ENCODE assay signal across 16 cellular contexts in the genomic region with DNA sequence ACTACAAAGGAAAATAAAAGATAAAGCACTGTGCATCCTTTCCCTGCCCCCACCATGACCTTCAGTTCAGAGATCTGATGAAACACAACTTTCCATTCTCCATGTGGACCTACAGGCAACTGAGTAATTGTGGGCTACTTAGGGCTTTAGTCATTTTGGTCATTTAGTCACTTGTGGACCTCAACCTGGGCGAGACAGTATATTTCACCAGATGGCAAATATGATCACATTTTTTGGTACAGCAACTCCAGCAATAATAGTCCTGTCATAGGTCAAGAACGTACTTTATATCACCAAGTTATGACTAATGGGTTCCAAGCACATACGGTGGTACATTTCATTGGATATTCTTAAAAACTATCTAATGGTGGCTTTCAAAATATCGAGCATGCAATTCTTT.
A peak's percentile ranks its signal among the peaks of the same experiment; 100 is the strongest.
DNase-seq lines count a peak whose midpoint lies in the region; ATAC-seq and TF ChIP-seq lines count a peak whose summit lies in the region.
"Had no signal": no experiment of that assay in that cellular context is flagged by ENCODE, and none has a peak within 500 bp of the region (broad histone marks: within the 10 kb centered on the region; RNA-seq: fewer than 3 reads in every experiment).

No MANE protein-coding gene starts in this region.

- H3K36me3 Mint-ChIP-seq in neural progenitor cell = no peaks in the 10 kb centered on the region
- H3K36me3 Mint-ChIP-seq: immature natural killer cell had no signal

- H3F3A ChIP-seq in SK-N-SH (replicated peaks; ENCODE audit: insufficient read depth) (peaks cover 38% of the 10 kb centered on the region), PC-3 (ENCODE audit: low read length, unreplicated experiment) (no peaks in the 10 kb centered on the region), neural progenitor cell (ENCODE audit: low read depth) (no peaks in the 10 kb centered on the region)

- H3K27me3 ChIP-seq in SK-N-SH (ENCODE audit: insufficient read depth) (no peaks in the 10 kb centered on the region), PC-3 (ENCODE audit: low read length) (no peaks in the 10 kb centered on the region), fibroblast of lung (ENCODE audit: control insufficient read depth, insufficient read depth, low read length) (no peaks in the 10 kb centered on the region), aorta (ENCODE audit: control insufficient read depth in 1 of 2, insufficient read depth in 2 of 2, low read length in 1 of 2) (no peaks in the 10 kb centered on the region), neural progenitor cell (no peaks in the 10 kb centered on the region)
- H3K27me3 ChIP-seq: dorsolateral prefrontal cortex had no signal

- TF ChIP-seq EP300 in SK-N-SH (IDR thresholded peaks at IDR 0.05; ENCODE audit: borderline replicate concordance in 1 of 2, low read depth in 1 of 2, low read length in 1 of 2) = peak in 1 of 2 experiments; percentile 42; a peak in 1 of 4 replicates

- H3K9me3 ChIP-seq in SK-N-SH = no peaks in the 10 kb centered on the region
- no peaks in the 10 kb centered on the region for H3K9me3 ChIP-seq in PC-3 (ENCODE audit: low read length)
- no peaks in the 10 kb centered on the region for H3K9me3 ChIP-seq in fibroblast of lung (ENCODE audit: control insufficient read depth, insufficient read depth, low read depth, low read length)
- no peaks in the 10 kb centered on the region for H3K9me3 ChIP-seq in aorta (ENCODE audit: control insufficient read depth, low read length)
- H3K9me3 ChIP-seq in neural progenitor cell (ENCODE audit: low read depth) = no peaks in the 10 kb centered on the region

- H3K27me3 Mint-ChIP-seq in neural progenitor cell (ENCODE audit: insufficient read depth, low read depth) = no peaks in the 10 kb centered on the region

- ATAC-seq in SK-N-SH treated with all-trans-retinoic acid at 6 μM for 48 hours = no peak; the same call in 2 of the 3 replicates
- ATAC-seq in PC-3 = no peak; the same call in 1 of the 2 replicates
- no peak for ATAC-seq in aorta (ENCODE audit: low FRiP score)
- ATAC-seq: activated T-cell treated with anti-CD3 and anti-CD28 coated beads, Interleukin-2, amount 50 U/mL, for 4 hours had no signal

- H2AFZ ChIP-seq in SK-N-SH (ENCODE audit: low read depth) (no peak overlapping the region), PC-3 (ENCODE audit: low read length) (no peak overlapping the region), fibroblast of lung (ENCODE audit: low read length) (no peak overlapping the region), neural progenitor cell (replicated peaks) (no peak overlapping the region)

- TF ChIP-seq CTCF in SK-N-SH (IDR thresholded peaks at IDR 0.05) = no peak
- TF ChIP-seq CTCF in PC-3 (conservative IDR thresholded peaks at IDR 0.05; ENCODE audit: low read depth, low read length) = no peak
- no peak for TF ChIP-seq CTCF in fibroblast of lung (conservative IDR thresholded peaks at IDR 0.05 in 1 of 2, IDR thresholded peaks at IDR 0.05 in 1 of 2; ENCODE audit: low read depth in 1 of 2, low read length in 2 of 2)
- TF ChIP-seq CTCF in neural progenitor cell (IDR thresholded peaks at IDR 0.05) = no peak

- 69% methylated on average over 4 of the region's 4 CpGs for WGBS in SK-N-SH (ENCODE audit: low lambda C conversion rate)
- 88 to 90% methylated on average over 4 of the region's 4 CpGs for whole genome bisulfite sequencing in aorta, 2 donors

- H3K36me3 ChIP-seq in SK-N-SH (replicated peaks in 1 of 2; ENCODE audit: control insufficient read depth in 1 of 2, insufficient read depth in 2 of 2, low read length in 1 of 2) (peaks cover 0 to 4% of the 10 kb centered on the region in 2 experiments), PC-3 (ENCODE audit: low read depth, low read length) (no peaks in the 10 kb centered on the region), fibroblast of lung (ENCODE audit: control insufficient read depth, insufficient read depth, low read length) (no peaks in the 10 kb centered on the region), aorta (ENCODE audit: control insufficient read depth in 1 of 2, insufficient read depth in 2 of 2, low read length in 1 of 2) (no peaks in the 10 kb centered on the region), neural progenitor cell (no peaks in the 10 kb centered on the region)

- H3K4me2 ChIP-seq in SK-N-SH (no peak overlapping the region), PC-3 (ENCODE audit: low read length) (peak overlapping the region; percentile 35; the same call in 1 of the 2 replicates), fibroblast of lung (ENCODE audit: extremely low read depth, insufficient read depth, low read length) (no peak overlapping the region), neural progenitor cell (no peak overlapping the region)

- intact Hi-C loops in PC-3 (cut with micrococcal nuclease) = no loop called here
- intact Hi-C loops in aorta (cut with DNase I) = loop anchor here in 1 of 2 donors (5.0 kb wide), 1 partner anchor 137 kb away; no protein-coding TSS in a partner anchor

- H3K79me2 ChIP-seq in SK-N-SH (ENCODE audit: insufficient read depth) (peaks cover 59% of the 10 kb centered on the region), PC-3 (ENCODE audit: low read length) (no peaks in the 10 kb centered on the region), fibroblast of lung (ENCODE audit: control insufficient read depth, insufficient read depth, low read length) (peaks cover 16% of the 10 kb centered on the region), neural progenitor cell (ENCODE audit: low read depth) (no peaks in the 10 kb centered on the region)

- TF ChIP-seq RAD21 in SK-N-SH (IDR thresholded peaks at IDR 0.05; ENCODE audit: low read length) = no peak

- H3K9me2 ChIP-seq in SK-N-SH = no peaks in the 10 kb centered on the region
- no peaks in the 10 kb centered on the region for H3K9me2 ChIP-seq in PC-3 (replicated peaks; ENCODE audit: low read length)

- CTCF ChIA-PET in SK-N-SH (lab: Yijun Ruan, JAX) (no interaction called here), PC-3 (lab: Charles Lee) (no interaction called here)

- no TSS peak for BruUV-seq in PC-3 (replicated peaks; lab: Mats Ljungman, UMichigan)

- no peak overlapping the region for H3K27ac Mint-ChIP-seq in neural progenitor cell
- H3K27ac Mint-ChIP-seq: immature natural killer cell had no signal

- no peak overlapping the region for H3K9ac ChIP-seq in SK-N-SH
- no peak overlapping the region for H3K9ac ChIP-seq in PC-3 (ENCODE audit: low read length)
- H3K9ac ChIP-seq in fibroblast of lung (ENCODE audit: insufficient read depth, low read length) = no peak overlapping the region
- no peak overlapping the region for H3K9ac ChIP-seq in neural progenitor cell

- no peak for DNase-seq in SK-N-SH
- DNase-seq in PC-3 = peak; percentile 73
- peak; percentile 60 to 89 for DNase-seq in fibroblast of lung (ENCODE audit: low read depth in 2 of 2)
- DNase-seq in aorta = no peak
- DNase-seq in stimulated activated CD4-positive, alpha-beta T cell treated with anti-CD3 and anti-CD28 coated beads, Interleukin-4, amount 100 ng/mL, for 1 hour = no peak
- DNase-seq in DMS79 (lab: John Stamatoyannopoulos, UW) = no peak
- no peak for DNase-seq in neural progenitor cell (ENCODE audit: low spot score)
- DNase-seq: activated CD4-positive, alpha-beta T cell treated with anti-CD3 and anti-CD28 coated beads, Interleukin-2, amount 50 U/mL, for 1 hour; activated T-cell treated with anti-CD3 and anti-CD28 coated beads, Interleukin-2, amount 50 U/mL, for 4 hours; dorsolateral prefrontal cortex; immature natural killer cell; midbrain; NCI-H1694 treated with DMSO at 0.1 percent for 48 hours; NCI-H748 treated with DMSO at 0.1 percent for 48 hours; T-helper 9 cell had no signal

- H3K9me3 Mint-ChIP-seq in neural progenitor cell = no peaks in the 10 kb centered on the region

- peak overlapping the region in 1 of 2 experiments; percentile 73; a peak in 2 of 4 replicates for H3K27ac ChIP-seq in SK-N-SH (ENCODE audit: low read depth in 2 of 2, low read length in 1 of 2)
- peak overlapping the region; percentile 25; the same call in 1 of the 2 replicates for H3K27ac ChIP-seq in PC-3 (ENCODE audit: low read length)
- no peak overlapping the region for H3K27ac ChIP-seq in fibroblast of lung (ENCODE audit: insufficient read depth, low read length)
- peak overlapping the region; percentile 14 to 36 for H3K27ac ChIP-seq in aorta (ENCODE audit: low read depth in 1 of 2, low read length in 2 of 2)
- H3K27ac ChIP-seq in neural progenitor cell = no peak overlapping the region
- H3K27ac ChIP-seq: dorsolateral prefrontal cortex had no signal

- no peak overlapping the region for H3K4me3 ChIP-seq in SK-N-SH (ENCODE audit: low read depth in 2 of 2, low read length in 1 of 2)
- H3K4me3 ChIP-seq in PC-3 (ENCODE audit: low read length) = no peak overlapping the region
- no peak overlapping the region for H3K4me3 ChIP-seq in fibroblast of lung (replicated peaks in 1 of 4; ENCODE audit: control extremely low read depth in 1 of 4, insufficient read depth in 1 of 4, low read depth in 3 of 4, low read length in 4 of 4)
- no peak overlapping the region for H3K4me3 ChIP-seq in aorta (ENCODE audit: low read length in 2 of 2)
- H3K4me3 ChIP-seq in neural progenitor cell = no peak overlapping the region

- H4K20me1 ChIP-seq in SK-N-SH (ENCODE audit: insufficient read depth) (no peaks in the 10 kb centered on the region), PC-3 (ENCODE audit: low read length) (no peaks in the 10 kb centered on the region), fibroblast of lung (ENCODE audit: control insufficient read depth, extremely low read depth, insufficient read depth, low read length) (no peaks in the 10 kb centered on the region), neural progenitor cell (ENCODE audit: low read depth) (no peaks in the 10 kb centered on the region)

- H3K4me1 ChIP-seq in SK-N-SH (ENCODE audit: control insufficient read depth in 1 of 2, insufficient read depth in 2 of 2, low read depth in 1 of 2, low read length in 1 of 2) = peaks cover 0 to 12% of the 10 kb centered on the region in 2 experiments; a peak in 2 of 4 replicates
- peaks cover 20% of the 10 kb centered on the region; the same call in 1 of the 2 replicates for H3K4me1 ChIP-seq in PC-3 (ENCODE audit: insufficient read depth, low read length)
- H3K4me1 ChIP-seq in fibroblast of lung (ENCODE audit: control insufficient read depth, extremely low read depth, insufficient read depth, low read length) = peaks cover 2% of the 10 kb centered on the region
- H3K4me1 ChIP-seq in aorta (ENCODE audit: control insufficient read depth in 1 of 2, insufficient read depth in 2 of 2, low read length in 2 of 2) = no peaks in the 10 kb centered on the region
- H3K4me1 ChIP-seq in neural progenitor cell = no peaks in the 10 kb centered on the region

- POLR2A ChIA-PET in SK-N-SH (lab: Yijun Ruan, JAX) = no interaction called here
- POLR2A ChIA-PET in PC-3 (lab: Charles Lee; ENCODE audit: unreplicated experiment) = no interaction called here

- H3K4me1 Mint-ChIP-seq in neural progenitor cell = no peaks in the 10 kb centered on the region
- H3K4me1 Mint-ChIP-seq: immature natural killer cell had no signal

- H3K4me3 Mint-ChIP-seq in neural progenitor cell = no peak overlapping the region
- H3K4me3 Mint-ChIP-seq: activated T-cell treated with anti-CD3 and anti-CD28 coated beads, Interleukin-2, amount 50 U/mL, for 4 hours; immature natural killer cell had no signal

TF ChIP-seq in SK-N-SH, 30 proteins besides CTCF, POLR2A, EP300 and RAD21 (continues in another document):
- no peak for TF ChIP-seq POLR2AphosphoS5 (IDR thresholded peaks at IDR 0.05; ENCODE audit: low read depth, low read length)

TF ChIP-seq in SK-N-SH treated with all-trans-retinoic acid at 6 μM for 48 hours, 23 proteins besides CTCF, POLR2A, EP300 and RAD21 (continues in another document):
- TF ChIP-seq ZC3H10 (CRISPR knock-in tag; IDR thresholded peaks at IDR 0.05) = no peak
- no peak for TF ChIP-seq ZNF565 (CRISPR knock-in tag; conservative IDR thresholded peaks at IDR 0.05; ENCODE audit: low read depth)

Comparison
In these comparisons a context has a peak if more than half of its experiments do, and no peak if none do; other contexts are left out.
1. DNase-seq: peak in PC-3 (single experiment) and fibroblast of lung (2 of 2); none in SK-N-SH (single experiment), aorta (0 of 2), stimulated activated CD4-positive, alpha-beta T cell treated with anti-CD3 and anti-CD28 coated beads, Interleukin-4, amount 100 ng/mL, for 1 hour (single experiment), DMS79 (single experiment) and neural progenitor cell (single experiment).
2. H3K27ac ChIP-seq: peak in PC-3 (single experiment) and aorta (2 of 2); none in fibroblast of lung (single experiment) and neural progenitor cell (single experiment).